In genomic region chr9:128733256-128733655, GRCh38 we compare ENCODE assay signal across 10 cellular contexts. TPM values are rescaled to one million over a fixed set of nuclear protein-coding genes. Genes with fewer than 3 reads are reported as not detected.
A peak's percentile ranks its signal among the peaks of the same experiment; 100 is the strongest.
DNase-seq lines count a peak whose midpoint lies in the region; ATAC-seq and TF ChIP-seq lines count a peak whose summit lies in the region.
"Had no signal": no experiment of that assay in that cellular context is flagged by ENCODE, and none has a peak within 500 bp of the region (broad histone marks: within the 10 kb centered on the region; RNA-seq: fewer than 3 reads in every experiment).

No MANE protein-coding gene starts in this region.

- peak overlapping the region in 3 of 4 donors; percentile 0 to 57 (median 35) for H3K27ac ChIP-seq in esophagus squamous epithelium

- H3K27me3 Mint-ChIP-seq in naive B cell: no peaks in the 10 kb centered on the region
- H3K27me3 Mint-ChIP-seq: stimulated activated naive CD8-positive, alpha-beta T cell treated with anti-CD3 and anti-CD28 coated beads, Interleukin-15, Interleukin-2, amounts not matched to agents 100 ng/mL and 50 ng/mL, for 24 hours had no signal

- peak overlapping the region in 3 of 6 donors; percentile 18 to 92 (median 47) for H3K27ac Mint-ChIP-seq in naive B cell
- H3K27ac Mint-ChIP-seq: stimulated activated naive CD8-positive, alpha-beta T cell treated with anti-CD3 and anti-CD28 coated beads, Interleukin-15, Interleukin-2, amounts not matched to agents 100 ng/mL and 50 ng/mL, for 24 hours had no signal

- no peak overlapping the region for H3K4me3 Mint-ChIP-seq in naive B cell
- H3K4me3 Mint-ChIP-seq: stimulated activated naive CD8-positive, alpha-beta T cell treated with anti-CD3 and anti-CD28 coated beads, Interleukin-15, Interleukin-2, amounts not matched to agents 100 ng/mL and 50 ng/mL, for 24 hours had no signal

- peak; percentile 42 to 51 for ATAC-seq in naive B cell (ENCODE audit: low read depth in 2 of 2)

- H3K4me1 Mint-ChIP-seq in naive B cell: peaks cover 0 to 13% (median 2%) of the 10 kb centered on the region in 3 donors

- intact Hi-C loops in esophagus squamous epithelium (cut with DNase I): no loop called here

- no peaks in the 10 kb centered on the region for H3K9me3 Mint-ChIP-seq in naive B cell
- H3K9me3 Mint-ChIP-seq: stimulated activated naive CD8-positive, alpha-beta T cell treated with anti-CD3 and anti-CD28 coated beads, Interleukin-15, Interleukin-2, amounts not matched to agents 100 ng/mL and 50 ng/mL, for 24 hours had no signal

- peaks cover 0 to 72% (median 10%) of the 10 kb centered on the region in 3 donors for H3K36me3 ChIP-seq in esophagus squamous epithelium

- WGBS in esophagus squamous epithelium, 2 donors: 36 to 53% methylated on average over 2 to 8 of the region's 9 CpGs

- H3K36me3 Mint-ChIP-seq in naive B cell: peaks cover 0 to 5% of the 10 kb centered on the region in 2 donors

- peak; percentile 27 to 70 (median 52) for TF ChIP-seq CTCF in esophagus squamous epithelium (IDR thresholded peaks at IDR 0.05)

- no peaks in the 10 kb centered on the region for H3K9me3 ChIP-seq in esophagus squamous epithelium
- H3K9me3 ChIP-seq: BLaER1 treated with 17β-estradiol and CSF1 and Interleukin-3, amounts not matched to agents 10 nM and 100 nM had no signal

- DNase-seq in SIG-M5 treated with dmso at 0.1 percent for 504 hours (lab: John Stamatoyannopoulos, UW; ENCODE audit: unreplicated experiment): peak; percentile 82
- no peak for DNase-seq in SIG-M5 (lab: John Stamatoyannopoulos, UW)
- DNase-seq in NCI-H1105 (lab: John Stamatoyannopoulos, UW): peak; percentile 87
- DNase-seq in SKM-1 (lab: John Stamatoyannopoulos, UW; ENCODE audit: unreplicated experiment): peak; percentile 36
- DNase-seq in esophagus squamous epithelium (lab: John Stamatoyannopoulos, UW): no peak
- DNase-seq in naive B cell: peak; percentile 17
- no peak for DNase-seq in T-helper 2 cell
- DNase-seq in stimulated activated CD4-positive, alpha-beta T cell treated with anti-CD3 and anti-CD28 coated beads, Interleukin-2, amount 100 ng/mL, for 48 hours: no peak

- H3K27me3 ChIP-seq in esophagus squamous epithelium: no peaks in the 10 kb centered on the region
- H3K27me3 ChIP-seq: BLaER1 treated with 17β-estradiol and CSF1 and Interleukin-3, amounts not matched to agents 10 nM and 100 nM had no signal

- no peak for TF ChIP-seq POLR2A in esophagus squamous epithelium (IDR thresholded peaks at IDR 0.05)

- H3K4me1 ChIP-seq in esophagus squamous epithelium: peaks cover 0 to 4% (median 0%) of the 10 kb centered on the region in 3 donors

- no peak overlapping the region for H3K4me3 ChIP-seq in esophagus squamous epithelium
- H3K4me3 ChIP-seq: BLaER1 treated with 17β-estradiol and CSF1 and Interleukin-3, amounts not matched to agents 10 nM and 100 nM had no signal

RNA-seq across cellular contexts. Expression of gene ZDHHC12, which starts 9.3 kb away (rescaled TPM):
- total RNA-seq in esophagus squamous epithelium: 10 to 100 TPM; 51.5 to 99.4 (median 77.1) TPM
- polyA plus RNA-seq in naive B cell (ENCODE audit: low read depth in 6 of 6): 10 to 100 TPM; 17.9 to 47.6 (median 43.2) TPM

RNA-seq across cellular contexts. Expression of gene PKN3, which starts 31.0 kb away (rescaled TPM):
- 1 to 10 TPM; 2.3 to 6.2 (median 3.2) TPM for total RNA-seq in esophagus squamous epithelium
- under 1 TPM in 5 of 6 donors, not detected in 1; 0.12 to 0.92 (median 0.50) TPM for polyA plus RNA-seq in naive B cell (ENCODE audit: low read depth in 6 of 6)

RNA-seq across cellular contexts. Expression of gene ZER1, which starts 38.5 kb away (rescaled TPM):
- total RNA-seq in esophagus squamous epithelium: 10 to 100 TPM; 20.1 to 51.4 (median 29.0) TPM
- polyA plus RNA-seq in naive B cell (ENCODE audit: low read depth in 6 of 6): 10 to 100 TPM; 30.9 to 43.1 (median 33.0) TPM

RNA-seq across cellular contexts. Expression of gene SET, which starts 44.2 kb away (rescaled TPM):
- 100 to 1,000 TPM in 3 of 4 donors, 10 to 100 TPM in 1; 83.5 to 253 (median 215) TPM for total RNA-seq in esophagus squamous epithelium
- polyA plus RNA-seq in naive B cell (ENCODE audit: low read depth in 6 of 6): 100 to 1,000 TPM; 186 to 306 (median 222) TPM

RNA-seq across cellular contexts. Expression of gene TBC1D13, which starts 53.8 kb away (rescaled TPM):
- 10 to 100 TPM in 3 of 4 donors, 1 to 10 TPM in 1; 9.6 to 17.9 (median 16.7) TPM for total RNA-seq in esophagus squamous epithelium
- polyA plus RNA-seq in naive B cell (ENCODE audit: low read depth in 6 of 6): 10 to 100 TPM; 23.8 to 39.7 (median 25.6) TPM

Comparison
In these comparisons a context has a peak if more than half of its experiments do, and no peak if none do; other contexts are left out.
1. DNase-seq: peak in SIG-M5 treated with dmso at 0.1 percent for 504 hours (single experiment), NCI-H1105 (single experiment), SKM-1 (single experiment) and naive B cell (single experiment); none in SIG-M5 (single experiment), esophagus squamous epithelium (single experiment), T-helper 2 cell (0 of 5) and stimulated activated CD4-positive, alpha-beta T cell treated with anti-CD3 and anti-CD28 coated beads, Interleukin-2, amount 100 ng/mL, for 48 hours (0 of 2).